20 cellular contexts compared by ENCODE assay signal in genomic region chr3:41317718-41318117, GRCh38.
DNase-seq lines count a peak whose midpoint lies in the region; TF ChIP-seq lines count a peak whose summit lies in the region.
"Had no signal": no experiment of that assay in that cellular context is flagged by ENCODE, and none has a peak within 500 bp of the region (broad histone marks: within the 10 kb centered on the region; RNA-seq: fewer than 3 reads in every experiment).

No MANE protein-coding gene starts in this region.

- TF ChIP-seq CTCF in esophagus muscularis mucosa (IDR thresholded peaks at IDR 0.05) = no peak

- H3K27me3 ChIP-seq in esophagus muscularis mucosa = no peaks in the 10 kb centered on the region
- H3K27me3 ChIP-seq in neuronal stem cell (ENCODE audit: control insufficient read depth in 3 of 3, insufficient read depth in 3 of 3, low read depth in 1 of 3, low read length in 3 of 3) = no peaks in the 10 kb centered on the region
- H3K27me3 ChIP-seq: right atrium auricular region, transverse colon had no signal

- H2BK120ac ChIP-seq in neuronal stem cell (ENCODE audit: low read depth, low read length) = no peak overlapping the region

- no peak overlapping the region for H2BK5ac ChIP-seq in neuronal stem cell (ENCODE audit: low read length)

- no peak overlapping the region for H3K23ac ChIP-seq in neuronal stem cell (ENCODE audit: low read depth, low read length, poor library complexity)

- TF ChIP-seq POLR2A in esophagus muscularis mucosa (IDR thresholded peaks at IDR 0.05; ENCODE audit: low read depth) = no peak

- no peak overlapping the region for H2BK12ac ChIP-seq in neuronal stem cell (ENCODE audit: low read length)

- no peak overlapping the region for H3K4me2 ChIP-seq in neuronal stem cell (ENCODE audit: insufficient read depth, low read length, poor library complexity, severe bottlenecking)

- 92% methylated on average over 1 of the region's 1 CpG for WGBS in esophagus muscularis mucosa
- no CpG with 5 or more reads among the region's 1 CpG for WGBS in neuronal stem cell (ENCODE audit: extremely low coverage in 2 of 2, insufficient read length in 2 of 2, insufficient replicate concordance in 1 of 2), 2 donors

- no peak for TF ChIP-seq EP300 in esophagus muscularis mucosa (IDR thresholded peaks at IDR 0.05)

- no peak overlapping the region for H3K14ac ChIP-seq in neuronal stem cell (ENCODE audit: low read length)

- H3K36me3 ChIP-seq in esophagus muscularis mucosa (no peaks in the 10 kb centered on the region), neuronal stem cell (replicated peaks in 1 of 2; ENCODE audit: control insufficient read depth in 2 of 2, insufficient read depth in 2 of 2, low read length in 2 of 2) (no peaks in the 10 kb centered on the region)
- H3K36me3 ChIP-seq: right atrium auricular region, transverse colon had no signal

- no peak overlapping the region for H3K4me3 ChIP-seq in esophagus muscularis mucosa
- H3K4me3 ChIP-seq in neuronal stem cell (ENCODE audit: low read length in 2 of 2) = no peak overlapping the region
- H3K4me3 ChIP-seq: right atrium auricular region, transverse colon had no signal

- H4K8ac ChIP-seq in neuronal stem cell (ENCODE audit: low read depth, low read length) = no peak overlapping the region

- H2AFZ ChIP-seq in neuronal stem cell (ENCODE audit: low read length) = no peak overlapping the region

- no peak overlapping the region for H2AK5ac ChIP-seq in neuronal stem cell (ENCODE audit: low read depth, low read length)

- H3K9me3 ChIP-seq in esophagus muscularis mucosa (no peaks in the 10 kb centered on the region), neuronal stem cell (replicated peaks in 1 of 2; ENCODE audit: control insufficient read depth in 2 of 2, insufficient read depth in 1 of 2, low read depth in 1 of 2, low read length in 2 of 2) (peaks cover 0 to 2% of the 10 kb centered on the region in 2 donors)
- H3K9me3 ChIP-seq: right atrium auricular region, transverse colon had no signal

- no peak overlapping the region for H4K91ac ChIP-seq in neuronal stem cell (ENCODE audit: low read depth, low read length, poor library complexity)

- no peak overlapping the region for H2BK15ac ChIP-seq in neuronal stem cell (ENCODE audit: low read length)

- DNase-seq in Daoy (ENCODE audit: low read depth) (peak; percentile 12), NCI-H226 (peak; percentile 78), esophagus muscularis mucosa (ENCODE audit: extremely low spot score) (peak; percentile 17), neuronal stem cell (ENCODE audit: low spot score) (no peak), DMS 273 (lab: John Stamatoyannopoulos, UW; ENCODE audit: unreplicated experiment) (no peak), NCI-H128 (lab: John Stamatoyannopoulos, UW; ENCODE audit: unreplicated experiment) (no peak), NOMO-1 treated with dmso at 0.1 percent for 144 hours (lab: John Stamatoyannopoulos, UW; ENCODE audit: unreplicated experiment) (no peak)
- no peak for DNase-seq in activated CD4-positive, alpha-beta T cell treated with anti-CD3 and anti-CD28 coated beads for 4 hours
- DNase-seq: activated CD4-positive, alpha-beta T cell treated with anti-CD3 and anti-CD28 coated beads, Interleukin-2, amount 10 ng/mL, durations not matched to agents 7 days and 5 days; activated T-cell treated with anti-CD3 and anti-CD28 coated beads, Interleukin-2, amount 50 U/mL, for 4 hours; glutamatergic neuron; kidney; natural killer cell; NCI-H2029; NCI-H526 treated with DMSO at 0.1 percent for 48 hours; RPMI8226; stimulated activated CD4-positive, alpha-beta T cell treated with anti-CD3 and anti-CD28 coated beads, Interleukin-4, amount 100 ng/mL, for 1 hour; transverse colon had no signal

- H3K27ac ChIP-seq in esophagus muscularis mucosa (replicated peaks in 1 of 4) = no peak overlapping the region
- peak overlapping the region; percentile 39 for H3K27ac ChIP-seq in neuronal stem cell (replicated peaks; ENCODE audit: low read length)
- H3K27ac ChIP-seq: C4-2B, right atrium auricular region, transverse colon had no signal

- H3K4me1 ChIP-seq in esophagus muscularis mucosa (no peaks in the 10 kb centered on the region), neuronal stem cell (ENCODE audit: control insufficient read depth in 2 of 2, insufficient read depth in 1 of 2, low read depth in 1 of 2, low read length in 2 of 2) (peaks cover 2 to 9% of the 10 kb centered on the region in 2 donors)
- H3K4me1 ChIP-seq: right atrium auricular region, transverse colon had no signal

- no peak overlapping the region for H3K9ac ChIP-seq in neuronal stem cell (ENCODE audit: low read depth, low read length, poor library complexity)

- H3K4ac ChIP-seq in neuronal stem cell (ENCODE audit: low read length) = no peak overlapping the region

- H3K18ac ChIP-seq in neuronal stem cell (ENCODE audit: low read length) = no peak overlapping the region

- intact Hi-C loops in esophagus muscularis mucosa (cut with DNase I) = no loop called here

- no peaks in the 10 kb centered on the region for H3K79me1 ChIP-seq in neuronal stem cell (ENCODE audit: low read depth, low read length)

Comparison
In these comparisons a context has a peak if more than half of its experiments do, and no peak if none do; other contexts are left out.
1. DNase-seq: peak in Daoy (single experiment), NCI-H226 (single experiment) and esophagus muscularis mucosa (single experiment); none in neuronal stem cell (single experiment), DMS 273 (single experiment), activated CD4-positive, alpha-beta T cell treated with anti-CD3 and anti-CD28 coated beads for 4 hours (0 of 2), NCI-H128 (single experiment) and NOMO-1 treated with dmso at 0.1 percent for 144 hours (single experiment).